ENCODE assay signal across 2 cellular contexts in genomic region chr14:70771781-70772212, GRCh38.
TF ChIP-seq lines count a peak whose summit lies in the region.

No MANE protein-coding gene starts in this region.

TF ChIP-seq in HepG2, 621 proteins besides CTCF, POLR2A, EP300 and RAD21:
- TF ChIP-seq MAFK (conservative IDR thresholded peaks at IDR 0.05 in 1 of 2, IDR thresholded peaks at IDR 0.05 in 1 of 2; ENCODE audit: low read length in 2 of 2): peak in 1 of 2 experiments; percentile 25; a peak in 2 of 4 replicates
- TF ChIP-seq MBNL3 (CRISPR knock-in tag; conservative IDR thresholded peaks at IDR 0.05): no peak
- TF ChIP-seq ZNF225 (CRISPR knock-in tag; IDR thresholded peaks at IDR 0.05): no peak

TF ChIP-seq in GM12891, 5 proteins besides CTCF, POLR2A, EP300 and RAD21:
- no peak for TF ChIP-seq POLR2AphosphoS5 (IDR thresholded peaks at IDR 0.05; ENCODE audit: low read depth, low read length)
- no peak for TF ChIP-seq POU2F2 (IDR thresholded peaks at IDR 0.05; ENCODE audit: low read depth, low read length)
- TF ChIP-seq SPI1 (IDR thresholded peaks at IDR 0.05; ENCODE audit: low read depth, low read length): no peak
- TF ChIP-seq TAF1 (IDR thresholded peaks at IDR 0.05; ENCODE audit: low read depth, low read length): no peak
- no peak for TF ChIP-seq PAX5 (IDR thresholded peaks at IDR 0.05; ENCODE audit: insufficient read depth, low read length, severe bottlenecking)
